Comparison of ENCODE assay signal across 9 cellular contexts in the genomic region with DNA sequence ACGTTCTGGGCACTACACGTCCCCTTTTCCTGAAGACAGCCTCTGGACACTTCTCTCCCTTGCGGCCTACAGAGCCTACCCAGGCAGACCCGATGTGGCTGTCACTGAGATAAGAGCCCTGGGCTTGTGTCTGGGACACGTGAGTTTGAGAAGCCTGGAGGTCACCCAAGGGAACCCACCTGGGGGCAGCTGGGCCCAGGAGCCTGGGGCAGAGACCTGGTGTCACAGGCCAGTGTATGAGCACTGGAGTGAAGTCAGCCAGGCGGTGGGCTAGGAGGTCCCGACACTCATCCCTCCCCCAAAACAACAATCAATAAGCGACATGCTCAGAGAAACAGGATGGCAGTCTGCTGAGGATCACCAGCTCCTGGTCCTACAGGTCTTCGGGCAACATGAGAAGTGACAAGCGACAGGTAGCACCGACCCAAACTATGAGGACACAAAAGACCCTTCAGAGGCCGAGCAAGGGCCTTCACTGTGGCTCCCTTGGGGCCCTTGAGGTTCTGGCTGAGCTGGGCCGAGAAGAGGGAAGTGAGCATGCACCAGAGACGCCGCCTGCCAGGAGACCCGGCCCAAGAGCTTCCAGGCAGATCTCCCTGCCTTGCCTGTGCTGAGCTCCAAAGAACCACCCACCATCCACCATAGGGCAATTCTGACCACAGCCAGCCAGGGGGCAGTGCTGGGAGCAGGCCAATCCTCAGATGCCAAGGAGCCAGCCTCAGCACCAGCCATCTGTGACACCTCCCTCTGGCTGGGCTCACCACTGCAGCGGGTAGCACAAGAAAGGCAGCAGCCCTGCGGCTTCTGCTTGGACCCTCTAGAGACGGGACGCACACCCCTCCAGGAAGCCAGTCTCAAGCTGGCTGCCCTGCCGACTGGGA. TPM values are rescaled to one million over a fixed set of nuclear protein-coding genes. Genes with fewer than 3 reads are reported as not detected.
DNase-seq lines count a peak whose midpoint lies in the region; ATAC-seq, FAIRE-seq and TF ChIP-seq lines count a peak whose summit lies in the region.
"Had no signal": no experiment of that assay in that cellular context is flagged by ENCODE, and none has a peak within 500 bp of the region (broad histone marks: within the 10 kb centered on the region; RNA-seq: fewer than 3 reads in every experiment).

No MANE protein-coding gene starts in this region.

- no peak overlapping the region for H3K27ac Mint-ChIP-seq in activated B cell treated with CpG ODN at 0.5 μM for 24 hours

- peak overlapping the region; percentile 23; the same call in 1 of the 2 replicates for H3K4me2 ChIP-seq in HepG2 (ENCODE audit: low read depth, low read length)

- CTCF ChIA-PET in activated B cell treated with CpG ODN at 0.5 μM for 24 hours (lab: Charles Lee), result interaction anchor here (0.7 kb wide), 1 partner anchor 14 kb away, joined by 4 read pairs; no protein-coding TSS in a partner anchor
- CTCF ChIA-PET in HepG2 (lab: Yijun Ruan, JAX; ENCODE audit: low intra/inter-chr PET ratio, low total read pairs), result interaction anchor here (1.1 to 3.1 kb wide), 3 partner anchors 13 to 26 kb away, joined by 4 to 21 read pairs (median 5); no protein-coding TSS in a partner anchor

- peak; percentile 40 for DNase-seq in NCI-H748 (lab: John Stamatoyannopoulos, UW; ENCODE audit: unreplicated experiment)
- DNase-seq in NCI-H748 treated with DMSO at 0.1 percent for 48 hours (lab: John Stamatoyannopoulos, UW), result no peak
- peak; percentile 49 for DNase-seq in HT1080 (ENCODE audit: low read depth)
- no peak for DNase-seq in activated B cell treated with CpG ODN at 0.5 μM for 24 hours
- peak; percentile 59 for DNase-seq in HepG2 (ENCODE audit: low spot score)
- DNase-seq in hepatic stellate cell (ENCODE audit: low spot score), result no peak

- H3K27ac ChIP-seq in HepG2 (ENCODE audit: extremely low read length, insufficient read depth, low read length), result peak overlapping the region; percentile 43

- no peaks in the 10 kb centered on the region for H3K9me3 ChIP-seq in HepG2 (ENCODE audit: low read length)

- H3K27me3 Mint-ChIP-seq in activated B cell treated with CpG ODN at 0.5 μM for 24 hours, result peaks cover 5% of the 10 kb centered on the region

- peaks cover 2% of the 10 kb centered on the region for H3K4me1 Mint-ChIP-seq in activated B cell treated with CpG ODN at 0.5 μM for 24 hours

- 83% methylated on average over 1 of the region's 21 CpGs for WGBS in HepG2 (ENCODE audit: low lambda C conversion rate)

- peaks cover 75% of the 10 kb centered on the region for H3K4me1 ChIP-seq in HepG2 (ENCODE audit: insufficient read depth, low read length)

- H2AFZ ChIP-seq in HepG2 (ENCODE audit: low read length), result no peak overlapping the region

- no peak overlapping the region for H3K4me3 Mint-ChIP-seq in activated B cell treated with CpG ODN at 0.5 μM for 24 hours

- H3K36me3 ChIP-seq in HepG2 (replicated peaks in 1 of 2; ENCODE audit: control insufficient read depth in 1 of 2, insufficient read depth in 2 of 2, low read length in 2 of 2), result no peaks in the 10 kb centered on the region

- TF ChIP-seq EP300 in HepG2 (IDR thresholded peaks at IDR 0.05; ENCODE audit: low read depth in 2 of 2, low read length in 2 of 2) (no peak), HepG2 (CRISPR knock-in tag; IDR thresholded peaks at IDR 0.05; ENCODE audit: borderline replicate concordance) (no peak)

- no TSS peak for BruUV-seq in HepG2 (replicated peaks; lab: Mats Ljungman, UMichigan)

- no peak for TF ChIP-seq CTCF in activated B cell treated with CpG ODN at 0.5 μM for 24 hours (IDR thresholded peaks at IDR 0.05)
- TF ChIP-seq CTCF in HepG2 (CRISPR knock-in tag; IDR thresholded peaks at IDR 0.05), result peak; percentile 71

- no peaks in the 10 kb centered on the region for H3K27me3 ChIP-seq in HepG2 (ENCODE audit: control insufficient read depth in 1 of 2, insufficient read depth in 2 of 2, low read length in 2 of 2)

- ATAC-seq in activated B cell treated with CpG ODN at 0.5 μM for 24 hours (ENCODE audit: low read depth) (peak; percentile 76), HepG2 (peak; percentile 76), HG03442 (IDR thresholded peaks at IDR 0.05; ENCODE audit: unreplicated experiment) (no peak), GM19467 (IDR thresholded peaks at IDR 0.05; ENCODE audit: unreplicated experiment) (no peak)

- no peaks in the 10 kb centered on the region for H3K79me2 ChIP-seq in HepG2 (ENCODE audit: insufficient read depth, low read length)

- H3K9me3 Mint-ChIP-seq in activated B cell treated with CpG ODN at 0.5 μM for 24 hours, result peaks cover 2% of the 10 kb centered on the region

- intact Hi-C loops in activated B cell treated with CpG ODN at 0.5 μM for 24 hours (cut with micrococcal nuclease) (no loop called here), HepG2 (cut with micrococcal nuclease; ENCODE audit: unreplicated experiment) (loop anchor here (2.0 kb wide), 1 partner anchor 13 kb away; no protein-coding TSS in a partner anchor)

- no peak for TF ChIP-seq POLR2A in HepG2 (IDR thresholded peaks at IDR 0.05; ENCODE audit: insufficient read depth in 1 of 2, low read depth in 2 of 2, low read length in 2 of 2)

- no peaks in the 10 kb centered on the region for H4K20me1 ChIP-seq in HepG2 (ENCODE audit: insufficient read depth, low read length)

- FAIRE-seq in HepG2 (lab: Jason Lieb, UNC), result peak; percentile 95

- no peak overlapping the region for H3K9ac ChIP-seq in HepG2 (ENCODE audit: insufficient read depth, low read depth, low read length)

- no peaks in the 10 kb centered on the region for H3K36me3 Mint-ChIP-seq in activated B cell treated with CpG ODN at 0.5 μM for 24 hours (ENCODE audit: low read depth)

- POLR2A ChIA-PET in activated B cell treated with CpG ODN at 0.5 μM for 24 hours (lab: Charles Lee), result no interaction called here
- POLR2A ChIA-PET in HepG2 (lab: Yijun Ruan, JAX), result interaction anchor here (2.1 to 4.2 kb wide), 4 partner anchors 10 to 26 kb away, joined by 5 to 156 read pairs (median 42); partner anchors contain the start of gene DUSP9

- no peak overlapping the region; a peak in 1 of 6 replicates for H3K4me3 ChIP-seq in HepG2 (replicated peaks in 1 of 3; ENCODE audit: insufficient read depth in 1 of 3, low read depth in 2 of 3, low read length in 3 of 3)

- TF ChIP-seq RAD21 in HepG2 (CRISPR knock-in tag; IDR thresholded peaks at IDR 0.05), result peak; percentile 76

- in situ Hi-C loops in HepG2 (cut with HindIII; ENCODE audit: extremely low pct_ligation_motif_present, low pct_unique_long_range_greater_than_20kb), result no loop called here

RNA-seq across cellular contexts. Expression of gene DUSP9, which starts 11.0 kb away (rescaled TPM):
- not detected in 2 replicates for total RNA-seq in HT1080 (2014; rRNA removed; shearing (Covaris generic))
- not detected in 2 replicates for polyA plus RNA-seq in HT1080 (2015; cell fraction: cytosol; rRNA removed)
- polyA plus RNA-seq in HT1080 (2015; cell fraction: nucleus; rRNA removed), result not detected in 2 replicates
- total RNA-seq in activated B cell treated with CpG ODN at 0.5 μM for 24 hours (0.10 TPM in 1 of 2 replicates, not detected in the other), HepG2 (2016; rRNA removed; fragmentation: Illumina TruSeq; extraction: Trizol) (357 and 435 TPM in 2 replicates)
- total RNA-seq in HepG2 (2016; cell fraction: cytosol; rRNA removed; fragmentation: Illumina TruSeq; extraction: Trizol; ENCODE audit: low read depth), result 183 and 202 TPM in 2 replicates
- total RNA-seq in HepG2 (2016; cell fraction: insoluble cytoplasmic fraction; rRNA removed; fragmentation: Illumina TruSeq; extraction: Trizol), result 332 and 447 TPM in 2 replicates
- 386 and 448 TPM in 2 replicates for total RNA-seq in HepG2 (2016; cell fraction: membrane; rRNA removed; fragmentation: Illumina TruSeq; extraction: Trizol)
- 159 and 193 TPM in 2 replicates for total RNA-seq in HepG2 (2016; cell fraction: nucleus; rRNA removed; fragmentation: Illumina TruSeq; extraction: Trizol)
- 235 and 335 TPM in 2 replicates for polyA plus RNA-seq in HepG2 (2011; rRNA removed)
- 239 and 294 TPM in 2 replicates for polyA plus RNA-seq in HepG2 (2011; cell fraction: cytosol; rRNA removed)
- 263 and 279 TPM in 2 replicates for polyA plus RNA-seq in HepG2 (2011; cell fraction: nucleus; rRNA removed)
- polyA plus RNA-seq in HepG2 (2012), result 173 and 253 TPM in 2 replicates
- polyA plus RNA-seq in HepG2 (2016; cell fraction: cytosol; fragmentation: Illumina TruSeq; extraction: Trizol; ENCODE audit: low read depth), result 162 and 174 TPM in 2 replicates
- polyA plus RNA-seq in HepG2 (2016; cell fraction: insoluble cytoplasmic fraction; fragmentation: Illumina TruSeq; extraction: Trizol; ENCODE audit: low read depth), result 322 and 341 TPM in 2 replicates
- 301 and 303 TPM in 2 replicates for polyA plus RNA-seq in HepG2 (2016; cell fraction: membrane; fragmentation: Illumina TruSeq; extraction: Trizol; ENCODE audit: low read depth)
- 275 and 284 TPM in 2 replicates for polyA plus RNA-seq in HepG2 (2016; cell fraction: nucleus; fragmentation: Illumina TruSeq; extraction: Trizol; ENCODE audit: insufficient read depth, low read depth)
- polyA minus RNA-seq in HepG2 (2011; rRNA and poly(A)+ RNA removed; ENCODE audit: low replicate concordance), result 22.4 and 433 TPM in 2 replicates
- 192 and 199 TPM in 2 replicates for polyA minus RNA-seq in HepG2 (2011; cell fraction: cytosol; rRNA and poly(A)+ RNA removed)
- polyA minus RNA-seq in HepG2 (2011; cell fraction: nucleus; rRNA and poly(A)+ RNA removed), result 54.5 and 60.7 TPM in 2 replicates

RNA-seq across cellular contexts. Expression of gene CCNQ, which starts 37.1 kb away (rescaled TPM):
- 74.4 and 82.3 TPM in 2 replicates for total RNA-seq in HT1080 (2014; rRNA removed; shearing (Covaris generic))
- 33.2 and 40.5 TPM in 2 replicates for polyA plus RNA-seq in HT1080 (2015; cell fraction: cytosol; rRNA removed)
- polyA plus RNA-seq in HT1080 (2015; cell fraction: nucleus; rRNA removed), result 10.2 and 11.6 TPM in 2 replicates
- total RNA-seq in activated B cell treated with CpG ODN at 0.5 μM for 24 hours, result 25.3 and 25.8 TPM in 2 replicates
- total RNA-seq in HepG2 (2016; rRNA removed; fragmentation: Illumina TruSeq; extraction: Trizol), result 23.7 and 25.5 TPM in 2 replicates
- total RNA-seq in HepG2 (2016; cell fraction: cytosol; rRNA removed; fragmentation: Illumina TruSeq; extraction: Trizol; ENCODE audit: low read depth), result 68.7 and 75.5 TPM in 2 replicates
- total RNA-seq in HepG2 (2016; cell fraction: insoluble cytoplasmic fraction; rRNA removed; fragmentation: Illumina TruSeq; extraction: Trizol), result 21.1 and 24.5 TPM in 2 replicates
- 70.2 and 79.6 TPM in 2 replicates for total RNA-seq in HepG2 (2016; cell fraction: membrane; rRNA removed; fragmentation: Illumina TruSeq; extraction: Trizol)
- 9.8 and 13.2 TPM in 2 replicates for total RNA-seq in HepG2 (2016; cell fraction: nucleus; rRNA removed; fragmentation: Illumina TruSeq; extraction: Trizol)
- 15.0 and 22.0 TPM in 2 replicates for polyA plus RNA-seq in HepG2 (2011; rRNA removed)
- 21.9 and 25.7 TPM in 2 replicates for polyA plus RNA-seq in HepG2 (2011; cell fraction: cytosol; rRNA removed)
- polyA plus RNA-seq in HepG2 (2011; cell fraction: nucleus; rRNA removed), result 11.2 and 14.5 TPM in 2 replicates
- 8.9 and 11.1 TPM in 2 replicates for polyA plus RNA-seq in HepG2 (2012)
- 68.9 and 82.0 TPM in 2 replicates for polyA plus RNA-seq in HepG2 (2016; cell fraction: cytosol; fragmentation: Illumina TruSeq; extraction: Trizol; ENCODE audit: low read depth)
- polyA plus RNA-seq in HepG2 (2016; cell fraction: insoluble cytoplasmic fraction; fragmentation: Illumina TruSeq; extraction: Trizol; ENCODE audit: low read depth), result 20.1 and 20.6 TPM in 2 replicates
- 55.1 and 67.3 TPM in 2 replicates for polyA plus RNA-seq in HepG2 (2016; cell fraction: membrane; fragmentation: Illumina TruSeq; extraction: Trizol; ENCODE audit: low read depth)
- 15.0 and 20.6 TPM in 2 replicates for polyA plus RNA-seq in HepG2 (2016; cell fraction: nucleus; fragmentation: Illumina TruSeq; extraction: Trizol; ENCODE audit: insufficient read depth, low read depth)
- 19.4 and 43.5 TPM in 2 replicates for polyA minus RNA-seq in HepG2 (2011; rRNA and poly(A)+ RNA removed; ENCODE audit: low replicate concordance)
- polyA minus RNA-seq in HepG2 (2011; cell fraction: cytosol; rRNA and poly(A)+ RNA removed), result 6.7 and 9.8 TPM in 2 replicates
- polyA minus RNA-seq in HepG2 (2011; cell fraction: nucleus; rRNA and poly(A)+ RNA removed), result 5.4 and 6.1 TPM in 2 replicates

RNA-seq across cellular contexts. Expression of gene PNCK, which starts 37.6 kb away (rescaled TPM):
- total RNA-seq in HT1080 (2014; rRNA removed; shearing (Covaris generic)), result not detected in 2 replicates
- not detected in 2 replicates for polyA plus RNA-seq in HT1080 (2015; cell fraction: cytosol; rRNA removed)
- polyA plus RNA-seq in HT1080 (2015; cell fraction: nucleus; rRNA removed), result 0.71 and 0.92 TPM in 2 replicates
- not detected in 2 replicates for total RNA-seq in activated B cell treated with CpG ODN at 0.5 μM for 24 hours
- total RNA-seq in HepG2 (2016; rRNA removed; fragmentation: Illumina TruSeq; extraction: Trizol), result not detected in 2 replicates
- not detected in 2 replicates for total RNA-seq in HepG2 (2016; cell fraction: cytosol; rRNA removed; fragmentation: Illumina TruSeq; extraction: Trizol; ENCODE audit: low read depth)
- not detected in 2 replicates for total RNA-seq in HepG2 (2016; cell fraction: insoluble cytoplasmic fraction; rRNA removed; fragmentation: Illumina TruSeq; extraction: Trizol)
- not detected in 2 replicates for total RNA-seq in HepG2 (2016; cell fraction: membrane; rRNA removed; fragmentation: Illumina TruSeq; extraction: Trizol)
- total RNA-seq in HepG2 (2016; cell fraction: nucleus; rRNA removed; fragmentation: Illumina TruSeq; extraction: Trizol), result not detected in 2 replicates
- polyA plus RNA-seq in HepG2 (2011; rRNA removed), result 33.1 and 55.3 TPM in 2 replicates
- polyA plus RNA-seq in HepG2 (2011; cell fraction: cytosol; rRNA removed), result 25.3 and 25.4 TPM in 2 replicates
- 294 and 322 TPM in 2 replicates for polyA plus RNA-seq in HepG2 (2011; cell fraction: nucleus; rRNA removed)
- polyA plus RNA-seq in HepG2 (2012), result 32.4 and 45.3 TPM in 2 replicates
- 0.12 TPM in 1 of 2 replicates, not detected in the other for polyA plus RNA-seq in HepG2 (2016; cell fraction: cytosol; fragmentation: Illumina TruSeq; extraction: Trizol; ENCODE audit: low read depth)
- polyA plus RNA-seq in HepG2 (2016; cell fraction: insoluble cytoplasmic fraction; fragmentation: Illumina TruSeq; extraction: Trizol; ENCODE audit: low read depth), result not detected in 2 replicates
- polyA plus RNA-seq in HepG2 (2016; cell fraction: membrane; fragmentation: Illumina TruSeq; extraction: Trizol; ENCODE audit: low read depth), result not detected in 2 replicates
- 1.2 TPM in 1 of 2 replicates, not detected in the other for polyA plus RNA-seq in HepG2 (2016; cell fraction: nucleus; fragmentation: Illumina TruSeq; extraction: Trizol; ENCODE audit: insufficient read depth, low read depth)
- 0.91 and 21.5 TPM in 2 replicates for polyA minus RNA-seq in HepG2 (2011; rRNA and poly(A)+ RNA removed; ENCODE audit: low replicate concordance)
- polyA minus RNA-seq in HepG2 (2011; cell fraction: cytosol; rRNA and poly(A)+ RNA removed), result 8.9 and 13.2 TPM in 2 replicates
- polyA minus RNA-seq in HepG2 (2011; cell fraction: nucleus; rRNA and poly(A)+ RNA removed), result 42.2 and 53.6 TPM in 2 replicates
- total RNA-seq: activated CD8-positive, alpha-beta memory T cell treated with anti-CD3 and anti-CD28 coated beads for 36 hours had no signal

RNA-seq across cellular contexts. Expression of gene SLC6A8, which starts 51.7 kb away (rescaled TPM):
- 33.2 and 61.3 TPM in 2 replicates for total RNA-seq in HT1080 (2014; rRNA removed; shearing (Covaris generic))
- polyA plus RNA-seq in HT1080 (2015; cell fraction: cytosol; rRNA removed), result 44.9 and 48.7 TPM in 2 replicates
- polyA plus RNA-seq in HT1080 (2015; cell fraction: nucleus; rRNA removed), result 52.8 and 57.3 TPM in 2 replicates
- 0.81 and 1.2 TPM in 2 replicates for total RNA-seq in activated B cell treated with CpG ODN at 0.5 μM for 24 hours
- 9.0 and 13.9 TPM in 2 replicates for total RNA-seq in HepG2 (2016; rRNA removed; fragmentation: Illumina TruSeq; extraction: Trizol)
- 5.6 and 6.3 TPM in 2 replicates for total RNA-seq in HepG2 (2016; cell fraction: cytosol; rRNA removed; fragmentation: Illumina TruSeq; extraction: Trizol; ENCODE audit: low read depth)
- total RNA-seq in HepG2 (2016; cell fraction: insoluble cytoplasmic fraction; rRNA removed; fragmentation: Illumina TruSeq; extraction: Trizol), result 8.6 and 16.2 TPM in 2 replicates
- total RNA-seq in HepG2 (2016; cell fraction: membrane; rRNA removed; fragmentation: Illumina TruSeq; extraction: Trizol), result 22.0 and 22.3 TPM in 2 replicates
- total RNA-seq in HepG2 (2016; cell fraction: nucleus; rRNA removed; fragmentation: Illumina TruSeq; extraction: Trizol), result 11.0 and 18.5 TPM in 2 replicates
- 176 and 264 TPM in 2 replicates for polyA plus RNA-seq in HepG2 (2011; rRNA removed)
- polyA plus RNA-seq in HepG2 (2011; cell fraction: cytosol; rRNA removed), result 196 and 214 TPM in 2 replicates
- 723 and 745 TPM in 2 replicates for polyA plus RNA-seq in HepG2 (2011; cell fraction: nucleus; rRNA removed)
- polyA plus RNA-seq in HepG2 (2012), result 356 and 405 TPM in 2 replicates
- 10.4 and 12.7 TPM in 2 replicates for polyA plus RNA-seq in HepG2 (2016; cell fraction: cytosol; fragmentation: Illumina TruSeq; extraction: Trizol; ENCODE audit: low read depth)
- polyA plus RNA-seq in HepG2 (2016; cell fraction: insoluble cytoplasmic fraction; fragmentation: Illumina TruSeq; extraction: Trizol; ENCODE audit: low read depth), result 19.8 and 27.0 TPM in 2 replicates
- polyA plus RNA-seq in HepG2 (2016; cell fraction: membrane; fragmentation: Illumina TruSeq; extraction: Trizol; ENCODE audit: low read depth), result 35.0 and 35.9 TPM in 2 replicates
- 58.3 and 60.5 TPM in 2 replicates for polyA plus RNA-seq in HepG2 (2016; cell fraction: nucleus; fragmentation: Illumina TruSeq; extraction: Trizol; ENCODE audit: insufficient read depth, low read depth)
- polyA minus RNA-seq in HepG2 (2011; rRNA and poly(A)+ RNA removed; ENCODE audit: low replicate concordance), result 85.4 and 544 TPM in 2 replicates
- polyA minus RNA-seq in HepG2 (2011; cell fraction: cytosol; rRNA and poly(A)+ RNA removed), result 145 and 181 TPM in 2 replicates
- polyA minus RNA-seq in HepG2 (2011; cell fraction: nucleus; rRNA and poly(A)+ RNA removed), result 106 and 150 TPM in 2 replicates

Comparison
In these comparisons a context has a peak if more than half of its experiments do, and no peak if none do; other contexts are left out.
1. DNase-seq: peak in NCI-H748 (single experiment), HT1080 (single experiment) and HepG2 (single experiment); none in NCI-H748 treated with DMSO at 0.1 percent for 48 hours (single experiment), activated B cell treated with CpG ODN at 0.5 μM for 24 hours (single experiment) and hepatic stellate cell (single experiment).
2. ATAC-seq: peak in activated B cell treated with CpG ODN at 0.5 μM for 24 hours (single experiment) and HepG2 (single experiment); none in HG03442 (single experiment) and GM19467 (single experiment).
3. RNA of gene DUSP9, which starts 11.0 kb away (total RNA-seq): 159 to 448 TPM in HepG2; not detected in HT1080 and 0.10 TPM in activated B cell treated with CpG ODN at 0.5 μM for 24 hours; every median in the first group is over 100 times any median in the second.